Comparison of ENCODE assay signal across 1 cellular context in genomic region chr16:24698314-24698713, GRCh38.
TF ChIP-seq lines count a peak whose summit lies in the region.

No MANE protein-coding gene starts in this region.

TF ChIP-seq in IMR-90, 13 proteins besides CTCF, POLR2A, EP300 and RAD21 (continued from another document):
- TF ChIP-seq MAZ (IDR thresholded peaks at IDR 0.05; ENCODE audit: borderline replicate concordance, low read depth, low read length), result no peak
- TF ChIP-seq MXI1 (IDR thresholded peaks at IDR 0.05; ENCODE audit: borderline replicate concordance, low read depth, low read length), result no peak
- no peak for TF ChIP-seq SMC3 (IDR thresholded peaks at IDR 0.05; ENCODE audit: low read depth, low read length)
